Comparison of ENCODE assay signal across 11 cellular contexts in the genomic region with DNA sequence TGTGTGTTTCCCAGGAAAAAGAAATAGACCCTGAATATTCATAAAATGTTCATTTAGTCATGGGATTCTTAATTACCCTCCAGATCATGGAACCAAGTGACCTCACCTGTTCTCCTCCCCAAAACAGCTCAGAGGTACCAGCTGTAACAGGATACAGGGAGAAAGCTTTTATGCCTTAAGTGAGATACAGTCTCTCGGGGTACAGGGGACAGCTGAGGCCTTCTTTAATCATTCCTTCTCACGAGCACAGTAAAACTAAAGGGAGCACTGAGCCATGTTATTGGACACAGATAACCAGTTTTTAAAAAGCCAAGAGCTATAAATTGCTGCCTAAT. TPM values are rescaled to one million over a fixed set of nuclear protein-coding genes. Genes with fewer than 3 reads are reported as not detected.
DNase-seq lines count a peak whose midpoint lies in the region; ATAC-seq, FAIRE-seq and TF ChIP-seq lines count a peak whose summit lies in the region.
"Had no signal": no experiment of that assay in that cellular context is flagged by ENCODE, and none has a peak within 500 bp of the region (broad histone marks: within the 10 kb centered on the region; RNA-seq: fewer than 3 reads in every experiment).

No MANE protein-coding gene starts in this region.

- POLR2A ChIA-PET in CD4-positive, alpha-beta T cell (lab: Charles Lee): interaction anchor here (2.9 kb wide), 1 partner anchor 37 kb away, joined by 26 read pairs; no protein-coding TSS in a partner anchor
- POLR2A ChIA-PET in A673 (lab: Charles Lee; ENCODE audit: low non-redundant PET): no interaction called here

- FAIRE-seq in small intestine (lab: Jason Lieb, UNC): no peak
- FAIRE-seq: keratinocyte had no signal

- BruUV-seq in A673 (replicated peaks; lab: Mats Ljungman, UMichigan): no TSS peak

- H3K36me3 ChIP-seq in thyroid gland (no peaks in the 10 kb centered on the region), A673 (ENCODE audit: insufficient read depth, low read length, poor library complexity, severe bottlenecking) (no peaks in the 10 kb centered on the region), small intestine (ENCODE audit: control insufficient read depth in 2 of 2, insufficient read depth in 2 of 2, low read length in 2 of 2) (no peaks in the 10 kb centered on the region)

- H3K4me1 ChIP-seq in thyroid gland (peaks cover 19 to 26% of the 10 kb centered on the region in 2 donors), A673 (ENCODE audit: insufficient read depth, low read length, poor library complexity, severe bottlenecking) (peaks cover 28% of the 10 kb centered on the region), small intestine (ENCODE audit: control insufficient read depth in 2 of 2, insufficient read depth in 1 of 2, low read depth in 1 of 2, low read length in 1 of 2) (no peaks in the 10 kb centered on the region)

- peak; percentile 38 for ATAC-seq in CD4-positive, alpha-beta T cell (ENCODE audit: poor library complexity)
- ATAC-seq in GM19324 (IDR thresholded peaks at IDR 0.05; ENCODE audit: low FRiP score, unreplicated experiment) (peak; percentile 40), HG02981 (IDR thresholded peaks at IDR 0.05; ENCODE audit: unreplicated experiment) (peak; percentile 24)
- peak; percentile 67 for ATAC-seq in activated T-helper 17 cell treated with anti-CD3 and anti-CD28 coated beads, Interleukin-2, amount 50 U/mL, for 72 hours (replicated peaks)

- CTCF ChIA-PET in CD4-positive, alpha-beta T cell (lab: Charles Lee): no interaction called here
- CTCF ChIA-PET in A673 (lab: Charles Lee): no interaction called here

- peak overlapping the region; percentile 49 for H3K4me3 Mint-ChIP-seq in CD4-positive, alpha-beta T cell
- peak overlapping the region; percentile 87 for H3K4me3 Mint-ChIP-seq in activated T-helper 17 cell treated with anti-CD3 and anti-CD28 coated beads, Interleukin-2, amount 50 U/mL, for 72 hours

- H3K4me3 ChIP-seq in thyroid gland (replicated peaks in 1 of 3) (no peak overlapping the region), A673 (ENCODE audit: low read depth, low read length, poor library complexity, severe bottlenecking) (no peak overlapping the region), small intestine (ENCODE audit: low read depth in 1 of 2, low read length in 2 of 2) (no peak overlapping the region)

- 46 to 50% methylated on average over 2 of the region's 2 CpGs for WGBS in thyroid gland, 2 donors
- 35 to 68% (median 40%) methylated on average over 2 of the region's 2 CpGs for WGBS in small intestine, 3 donors

- no peak overlapping the region for H3K27ac ChIP-seq in CD4-positive, alpha-beta T cell (ENCODE audit: low read depth, low read length)
- H3K27ac ChIP-seq in thyroid gland: no peak overlapping the region
- H3K27ac ChIP-seq in A673 (ENCODE audit: low read depth, low read length, poor library complexity, severe bottlenecking): no peak overlapping the region
- H3K27ac ChIP-seq in small intestine (ENCODE audit: low read depth in 1 of 2, low read length in 1 of 2): no peak overlapping the region
- H3K27ac ChIP-seq: KMS-11 had no signal

- peak overlapping the region; percentile 52 for H3K27ac Mint-ChIP-seq in CD4-positive, alpha-beta T cell
- peak overlapping the region; percentile 91 for H3K27ac Mint-ChIP-seq in activated T-helper 17 cell treated with anti-CD3 and anti-CD28 coated beads, Interleukin-2, amount 50 U/mL, for 72 hours

- peaks cover 11% of the 10 kb centered on the region for H3K36me3 Mint-ChIP-seq in CD4-positive, alpha-beta T cell (ENCODE audit: low read depth)
- H3K36me3 Mint-ChIP-seq in activated T-helper 17 cell treated with anti-CD3 and anti-CD28 coated beads, Interleukin-2, amount 50 U/mL, for 72 hours (ENCODE audit: low read depth): peaks cover 7% of the 10 kb centered on the region

- DNase-seq in CD4-positive, alpha-beta T cell: no peak
- DNase-seq in thyroid gland (no peak), A673 (ENCODE audit: low spot score) (no peak), dermis blood vessel endothelial cell (no peak), small intestine (no peak)
- DNase-seq: SW 1271 had no signal

- H3K9me3 Mint-ChIP-seq in CD4-positive, alpha-beta T cell: no peaks in the 10 kb centered on the region
- no peaks in the 10 kb centered on the region for H3K9me3 Mint-ChIP-seq in activated T-helper 17 cell treated with anti-CD3 and anti-CD28 coated beads, Interleukin-2, amount 50 U/mL, for 72 hours

- TF ChIP-seq POLR2A in thyroid gland (IDR thresholded peaks at IDR 0.05): no peak

- TF ChIP-seq CTCF in CD4-positive, alpha-beta T cell (IDR thresholded peaks at IDR 0.05): no peak
- no peak for TF ChIP-seq CTCF in thyroid gland (IDR thresholded peaks at IDR 0.05)
- no peak for TF ChIP-seq CTCF in A673 (conservative IDR thresholded peaks at IDR 0.05; ENCODE audit: low read depth, low read length)

- H3K4me1 Mint-ChIP-seq in CD4-positive, alpha-beta T cell (ENCODE audit: low read depth): peaks cover 75% of the 10 kb centered on the region
- peaks cover 34% of the 10 kb centered on the region for H3K4me1 Mint-ChIP-seq in activated T-helper 17 cell treated with anti-CD3 and anti-CD28 coated beads, Interleukin-2, amount 50 U/mL, for 72 hours

- H3K27me3 Mint-ChIP-seq in CD4-positive, alpha-beta T cell: no peaks in the 10 kb centered on the region
- H3K27me3 Mint-ChIP-seq in activated T-helper 17 cell treated with anti-CD3 and anti-CD28 coated beads, Interleukin-2, amount 50 U/mL, for 72 hours: no peaks in the 10 kb centered on the region

- H3K9me3 ChIP-seq in CD4-positive, alpha-beta T cell (ENCODE audit: control insufficient read depth, low read length): no peaks in the 10 kb centered on the region
- H3K9me3 ChIP-seq in thyroid gland: no peaks in the 10 kb centered on the region
- no peaks in the 10 kb centered on the region for H3K9me3 ChIP-seq in A673 (ENCODE audit: low read depth, low read length, poor library complexity, severe bottlenecking)
- H3K9me3 ChIP-seq in small intestine (ENCODE audit: control insufficient read depth, low read depth): no peaks in the 10 kb centered on the region

- no peaks in the 10 kb centered on the region for H3K27me3 ChIP-seq in CD4-positive, alpha-beta T cell (ENCODE audit: control insufficient read depth, insufficient read depth, low read length)
- no peaks in the 10 kb centered on the region for H3K27me3 ChIP-seq in thyroid gland
- H3K27me3 ChIP-seq in A673 (replicated peaks; ENCODE audit: insufficient read depth, low read depth, low read length, poor library complexity): no peaks in the 10 kb centered on the region
- H3K27me3 ChIP-seq in small intestine (ENCODE audit: control insufficient read depth in 2 of 2, insufficient read depth in 2 of 2, low read length in 2 of 2): no peaks in the 10 kb centered on the region

- intact Hi-C loops in CD4-positive, alpha-beta T cell (cut with DNase I, micrococcal nuclease): loop anchor here in 1 of 2 experiments (2.0 to 5.0 kb wide), 2 partner anchors 15 to 38 kb away; no protein-coding TSS in a partner anchor
- intact Hi-C loops in thyroid gland (cut with DNase I) (no loop called here), A673 (cut with micrococcal nuclease; ENCODE audit: unreplicated experiment) (no loop called here)

RNA-seq across cellular contexts. Expression of a gene that starts 16.6 kb away (rescaled TPM):
- 10 to 100 TPM; 85.7 to 86.5 TPM for total RNA-seq in CD4-positive, alpha-beta T cell
- total RNA-seq in activated T-helper 17 cell treated with anti-CD3 and anti-CD28 coated beads, Interleukin-2, amount 50 U/mL, for 72 hours: 10 to 100 TPM in 1 of 2 donors, 1 to 10 TPM in 1; 8.0 to 13.8 TPM
- total RNA-seq in thyroid gland: 10 to 100 TPM; 38.9 to 98.9 (median 68.0) TPM
- 34.4 and 39.5 TPM in 2 replicates for total RNA-seq in A673 (2021)
- total RNA-seq in dermis blood vessel endothelial cell: 10.6 and 21.1 TPM in 2 replicates
- polyA plus RNA-seq in small intestine: 1 to 10 TPM in 1 of 3 donors, not detected in 2; 3.1 TPM
